Comparison of ENCODE assay signal across 8 cellular contexts in genomic region chr13:50713849-50714248, GRCh38.
DNase-seq lines count a peak whose midpoint lies in the region; ATAC-seq, FAIRE-seq and TF ChIP-seq lines count a peak whose summit lies in the region.

No MANE protein-coding gene starts in this region.

- WGBS in gastroesophageal sphincter (ENCODE audit: low coverage in 1 of 2), 2 donors: 66% methylated on average over 7 of the region's 8 CpGs; no CpG with 5 or more reads in 1 of the 2 donors

- no peak overlapping the region for H3K4me3 ChIP-seq in HFF-Myc (replicated peaks; ENCODE audit: low read depth, low read length)
- no peak overlapping the region for H3K4me3 ChIP-seq in gastroesophageal sphincter

- H3K36me3 ChIP-seq in gastroesophageal sphincter: no peaks in the 10 kb centered on the region

- no peak overlapping the region for H3K27ac ChIP-seq in gastroesophageal sphincter

- FAIRE-seq in urothelium cell line (lab: Jason Lieb, UNC): no peak

- TF ChIP-seq EP300 in gastroesophageal sphincter (IDR thresholded peaks at IDR 0.05): no peak

- TF ChIP-seq POLR2A in gastroesophageal sphincter (IDR thresholded peaks at IDR 0.05): no peak

- H3K27me3 ChIP-seq in gastroesophageal sphincter: no peaks in the 10 kb centered on the region

- TF ChIP-seq CTCF in HFF-Myc (IDR thresholded peaks at IDR 0.05; ENCODE audit: low read depth, low read length, missing control alignments) (no peak), gastroesophageal sphincter (IDR thresholded peaks at IDR 0.05) (no peak)

- DNase-seq in HFF-Myc (ENCODE audit: extremely low read depth, low read depth): peak; percentile 37
- peak; percentile 99 for DNase-seq in SKM-1 treated with dmso at 0.1 percent for 144 hours (lab: John Stamatoyannopoulos, UW; ENCODE audit: unreplicated experiment)
- DNase-seq in urothelium cell line (ENCODE audit: low spot score): peak; percentile 44
- DNase-seq in NCI-H128 (lab: John Stamatoyannopoulos, UW; ENCODE audit: unreplicated experiment): no peak
- DNase-seq in NCI-H510A treated with DMSO at 0.1 percent for 48 hours (lab: John Stamatoyannopoulos, UW): no peak

- H3K4me1 ChIP-seq in gastroesophageal sphincter: no peaks in the 10 kb centered on the region

- ATAC-seq in GM18502 (IDR thresholded peaks at IDR 0.05; ENCODE audit: poor library complexity, unreplicated experiment): peak; percentile 82
- ATAC-seq in gastroesophageal sphincter: peak; percentile 71
- no peak for ATAC-seq in HG02852 (IDR thresholded peaks at IDR 0.05; ENCODE audit: unreplicated experiment)

- no peaks in the 10 kb centered on the region for H3K9me3 ChIP-seq in gastroesophageal sphincter

Comparison
In these comparisons a context has a peak if more than half of its experiments do, and no peak if none do; other contexts are left out.
1. DNase-seq: peak in HFF-Myc (single experiment), SKM-1 treated with dmso at 0.1 percent for 144 hours (single experiment) and urothelium cell line (single experiment); none in NCI-H128 (single experiment) and NCI-H510A treated with DMSO at 0.1 percent for 48 hours (single experiment).